Comparison of ENCODE assay signal across 9 cellular contexts in genomic region chr14:74712499-74713394, GRCh38. TPM values are rescaled to one million over a fixed set of nuclear protein-coding genes. Genes with fewer than 3 reads are reported as not detected.
DNase-seq lines count a peak whose midpoint lies in the region; ATAC-seq, FAIRE-seq and TF ChIP-seq lines count a peak whose summit lies in the region.
"Had no signal": no experiment of that assay in that cellular context is flagged by ENCODE, and none has a peak within 500 bp of the region (broad histone marks: within the 10 kb centered on the region; RNA-seq: fewer than 3 reads in every experiment).

A gene with protein sequence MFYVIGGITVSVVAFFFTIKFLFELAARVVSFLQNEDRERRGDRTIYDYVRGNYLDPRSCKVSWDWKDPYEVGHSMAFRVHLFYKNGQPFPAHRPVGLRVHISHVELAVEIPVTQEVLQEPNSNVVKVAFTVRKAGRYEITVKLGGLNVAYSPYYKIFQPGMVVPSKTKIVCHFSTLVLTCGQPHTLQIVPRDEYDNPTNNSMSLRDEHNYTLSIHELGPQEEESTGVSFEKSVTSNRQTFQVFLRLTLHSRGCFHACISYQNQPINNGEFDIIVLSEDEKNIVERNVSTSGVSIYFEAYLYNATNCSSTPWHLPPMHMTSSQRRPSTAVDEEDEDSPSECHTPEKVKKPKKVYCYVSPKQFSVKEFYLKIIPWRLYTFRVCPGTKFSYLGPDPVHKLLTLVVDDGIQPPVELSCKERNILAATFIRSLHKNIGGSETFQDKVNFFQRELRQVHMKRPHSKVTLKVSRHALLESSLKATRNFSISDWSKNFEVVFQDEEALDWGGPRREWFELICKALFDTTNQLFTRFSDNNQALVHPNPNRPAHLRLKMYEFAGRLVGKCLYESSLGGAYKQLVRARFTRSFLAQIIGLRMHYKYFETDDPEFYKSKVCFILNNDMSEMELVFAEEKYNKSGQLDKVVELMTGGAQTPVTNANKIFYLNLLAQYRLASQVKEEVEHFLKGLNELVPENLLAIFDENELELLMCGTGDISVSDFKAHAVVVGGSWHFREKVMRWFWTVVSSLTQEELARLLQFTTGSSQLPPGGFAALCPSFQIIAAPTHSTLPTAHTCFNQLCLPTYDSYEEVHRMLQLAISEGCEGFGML (minus strand): TSS chr14:74713080. CDS start chr14:74685615, 27,465 bp downstream.
TSS of gene FCF1 (plus strand) at chr14:74713144. CDS start at chr14:74713198, 54 bp downstream.

- H2BK15ac ChIP-seq in H1 (ENCODE audit: low read length) = no peak within 1 kb of the TSS

- H3K4me1 ChIP-seq in H1 (replicated peaks in 1 of 4; ENCODE audit: control insufficient read depth in 3 of 4, insufficient read depth in 4 of 4, low read length in 3 of 4) = no peaks in the 10 kb centered on the region

- no peak within 1 kb of the TSS for H3K23ac ChIP-seq in H1 (ENCODE audit: insufficient read length)

- H2BK120ac ChIP-seq in H1 (replicated peaks; ENCODE audit: low read depth, low read length) = no peak within 1 kb of the TSS

- TF ChIP-seq RAD21 in H1 (IDR thresholded peaks at IDR 0.05 in 1 of 2, conservative IDR thresholded peaks at IDR 0.05 in 1 of 2; ENCODE audit: low read depth in 2 of 2, low read length in 2 of 2) = no peak

- H3K9me3 ChIP-seq in H1 (ENCODE audit: insufficient read depth in 2 of 2, low read depth in 1 of 2, low read length in 1 of 2) = no peaks in the 10 kb centered on the region

- peaks cover 13 to 67% of the 10 kb centered on the region in 2 experiments for H3K79me2 ChIP-seq in H1 (ENCODE audit: control insufficient read depth in 1 of 2, insufficient read depth in 2 of 2, low read length in 2 of 2)

- no peak for TF ChIP-seq CTCF in H1 (IDR thresholded peaks at IDR 0.05; ENCODE audit: control extremely low read depth in 1 of 3, insufficient read depth in 1 of 3, low read depth in 1 of 3, low read length in 3 of 3)

- peak; percentile 64 to 91 for TF ChIP-seq POLR2A in H1 (IDR thresholded peaks at IDR 0.05; ENCODE audit: control extremely low read depth in 1 of 2, low read depth in 2 of 2, low read length in 2 of 2)

- H4K8ac ChIP-seq in H1 (ENCODE audit: extremely low read depth, insufficient read depth, low read length) = peak within 1 kb of the TSS; percentile 90; the same call in 1 of the 2 replicates

- DNase-seq in AG08395 (ENCODE audit: low spot score) (peak; percentile 95), H1 (ENCODE audit: low read depth in 1 of 2, low spot score in 2 of 2) (peak; percentile 29 to 86), mesenteric fat pad (ENCODE audit: low spot score) (peak; percentile 91), GOT3 (lab: John Stamatoyannopoulos, UW) (no peak)
- peak; percentile 54 to 87 for DNase-seq in activated CD4-positive, alpha-beta T cell treated with anti-CD3 and anti-CD28 coated beads, Interleukin-2, amount 50 U/mL, for 24 hours (ENCODE audit: low read depth in 1 of 2, low spot score in 1 of 2)
- peak; percentile 68 to 75 for DNase-seq in stimulated activated CD8-positive, alpha-beta memory T cell treated with anti-CD3 and anti-CD28 coated beads, Interleukin-15, amount 100 ng/mL, for 48 hours (ENCODE audit: low read depth in 2 of 2)

- H3K4me2 ChIP-seq in H1 (ENCODE audit: insufficient read depth in 1 of 2, low read depth in 2 of 2, low read length in 2 of 2) = peak within 1 kb of the TSS; percentile 82

- no peak within 1 kb of the TSS for H4K91ac ChIP-seq in H1 (replicated peaks; ENCODE audit: insufficient read length, low read length)

- peak within 1 kb of the TSS; percentile 74 for H2AFZ ChIP-seq in H1 (ENCODE audit: low read length)

- no peak within 1 kb of the TSS for H2BK12ac ChIP-seq in H1 (ENCODE audit: low read depth, low read length)

- H2BK5ac ChIP-seq in H1 (ENCODE audit: low read depth, low read length) = 0 out of 2 replicates have a peak within 1 kb of the TSS, but pooled peaks have one; percentile 18

- H3K14ac ChIP-seq in H1 (ENCODE audit: insufficient read length) = no peak within 1 kb of the TSS

- CTCF ChIA-PET in H1 (lab: Charles Lee; ENCODE audit: partially characterized antibody) = interaction anchor here (1.0 kb wide), 1 partner anchor 150 kb away, joined by 3 read pairs; no protein-coding TSS in a partner anchor

- TF ChIP-seq EP300 in H1 (IDR thresholded peaks at IDR 0.05; ENCODE audit: borderline replicate concordance in 1 of 2, low read depth in 2 of 2, low read length in 2 of 2) = no peak

- H2BK20ac ChIP-seq in H1 (ENCODE audit: low read length) = no peak within 1 kb of the TSS

- H4K20me1 ChIP-seq in H1 (replicated peaks in 1 of 2; ENCODE audit: control insufficient read depth in 1 of 2, insufficient read depth in 2 of 2, low read length in 2 of 2) = no peaks in the 10 kb centered on the region

- H3K4me3 ChIP-seq in H1 (ENCODE audit: extremely low read depth in 1 of 4, insufficient read depth in 2 of 4, low read depth in 3 of 4, low read length in 4 of 4) = peak within 1 kb of the TSS; percentile 85 to 98 (median 91)

- peaks cover 3% of the 10 kb centered on the region; the same call in 1 of the 2 replicates for H3K79me1 ChIP-seq in H1 (ENCODE audit: low read depth, low read length)

- ATAC-seq in GM19351 (IDR thresholded peaks at IDR 0.05; ENCODE audit: unreplicated experiment) = peak; percentile 98
- ATAC-seq in HG03565 (IDR thresholded peaks at IDR 0.05; ENCODE audit: unreplicated experiment) = peak; percentile 90

- no peak within 1 kb of the TSS for H3K56ac ChIP-seq in H1 (replicated peaks; ENCODE audit: insufficient read length, low read depth, low read length)

- H3K18ac ChIP-seq in H1 (ENCODE audit: extremely low read depth, low read length) = no peak within 1 kb of the TSS

- H3K27me3 ChIP-seq in H1 (replicated peaks in 1 of 4; ENCODE audit: control insufficient read depth in 3 of 4, extremely low read depth in 1 of 4, insufficient read depth in 3 of 4, low read length in 3 of 4) = no peaks in the 10 kb centered on the region

- no peak within 1 kb of the TSS for H3K4ac ChIP-seq in H1 (replicated peaks; ENCODE audit: insufficient read length, low read depth, low read length)

- peak within 1 kb of the TSS; percentile 69 for H3K27ac ChIP-seq in H1 (ENCODE audit: low read depth, low read length)

- FAIRE-seq in H1 (lab: Jason Lieb, UNC) = peak; percentile 95
- FAIRE-seq: colon had no signal

- POLR2A ChIA-PET in H1 (lab: Charles Lee; ENCODE audit: partially characterized antibody) = interaction anchor here (1.2 kb wide), 1 partner anchor 51 kb away, joined by 3 read pairs; the partner anchor contains the start of gene YLPM1

- H3K23me2 ChIP-seq in H1 (ENCODE audit: low read depth, low read length) = peaks cover 6% of the 10 kb centered on the region

- peak within 1 kb of the TSS; percentile 69 to 90 (median 82) for H3K9ac ChIP-seq in H1 (replicated peaks in 1 of 4; ENCODE audit: extremely low read depth in 1 of 4, low read depth in 3 of 4, low read length in 3 of 4)

- H4K5ac ChIP-seq in H1 (ENCODE audit: insufficient read length, low read depth, low read length) = peak within 1 kb of the TSS; percentile 20

- no peak within 1 kb of the TSS for H2AK5ac ChIP-seq in H1 (ENCODE audit: low read depth, low read length)

- H3K36me3 ChIP-seq in H1 (ENCODE audit: control insufficient read depth in 2 of 4, insufficient read depth in 4 of 4, low read length in 3 of 4) = peaks cover 0 to 18% (median 4%) of the 10 kb centered on the region in 4 experiments; a peak in 5 of 8 replicates

- WGBS in H1 (ENCODE audit: extremely low coverage in 1 of 2, insufficient coverage in 1 of 2, insufficient read length in 1 of 2, insufficient replicate concordance in 2 of 2, low coverage in 1 of 2, low lambda C conversion rate in 2 of 2, missing lambda C conversion rate in 1 of 2), 2 experiments = 2% methylated on average over 30 of the region's 31 CpGs; no CpG with 5 or more reads in 1 of the 2 experiments

TF ChIP-seq in H1, 55 proteins besides CTCF, POLR2A, EP300 and RAD21 (continues in another document):
- TF ChIP-seq BCL11A (IDR thresholded peaks at IDR 0.05; ENCODE audit: low read depth in 2 of 2, low read length in 2 of 2) (no peak), E2F6 (IDR thresholded peaks at IDR 0.05) (no peak), SRF (IDR thresholded peaks at IDR 0.05; ENCODE audit: low read depth, low read length) (peak; percentile 58; the same call in 1 of the 2 replicates), GTF2F1 (IDR thresholded peaks at IDR 0.05; ENCODE audit: borderline replicate concordance, low read depth, low read length) (no peak), EZH2 (IDR thresholded peaks at IDR 0.05; ENCODE audit: low read depth, low read length, severe bottlenecking) (no peak)
- TF ChIP-seq, protein P1, sequence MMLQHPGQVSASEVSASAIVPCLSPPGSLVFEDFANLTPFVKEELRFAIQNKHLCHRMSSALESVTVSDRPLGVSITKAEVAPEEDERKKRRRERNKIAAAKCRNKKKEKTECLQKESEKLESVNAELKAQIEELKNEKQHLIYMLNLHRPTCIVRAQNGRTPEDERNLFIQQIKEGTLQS (IDR thresholded peaks at IDR 0.05; ENCODE audit: insufficient read depth, low read depth, low read length) = peak; percentile 66; the same call in 1 of the 2 replicates

RNA-seq across cellular contexts. Expression of the first gene that starts in this region (rescaled TPM):
- 31.4 and 31.5 TPM in 2 replicates for total RNA-seq in H1 (2021; fragmentation: NEBNext Ultra II Directional; extraction: Animal tissue kit (Norgen Biotek cat#: 25700))
- 49.1 and 51.3 TPM in 2 replicates for polyA plus RNA-seq in H1 (2011; rRNA removed)
- 32.7 TPM for polyA plus RNA-seq in H1 (2011; cell fraction: cytosol; rRNA removed)
- 86.2 TPM for polyA plus RNA-seq in H1 (2011; cell fraction: nucleus; rRNA removed)
- polyA plus RNA-seq in H1 (2012, experiment 1 of 2) = 16.8 to 18.9 TPM (median 17.5 TPM) in 4 replicates
- polyA plus RNA-seq in H1 (2012, experiment 2 of 2) = 5.6 TPM
- 24.9 TPM for polyA plus RNA-seq in H1 (2013, experiment 1 of 2)
- 29.0 TPM for polyA plus RNA-seq in H1 (2013, experiment 2 of 2)
- 121 and 130 TPM in 2 replicates for polyA minus RNA-seq in H1 (2011; rRNA and poly(A)+ RNA removed)
- polyA minus RNA-seq in H1 (2011; cell fraction: cytosol; rRNA and poly(A)+ RNA removed) = 32.6 TPM
- polyA minus RNA-seq in H1 (2011; cell fraction: nucleus; rRNA and poly(A)+ RNA removed) = 79.3 TPM
- total RNA-seq in mesenteric fat pad = 31.9 TPM

RNA-seq across cellular contexts. Expression of gene FCF1, which starts in this region (rescaled TPM):
- total RNA-seq in H1 (2021; fragmentation: NEBNext Ultra II Directional; extraction: Animal tissue kit (Norgen Biotek cat#: 25700)) = 81.1 and 84.3 TPM in 2 replicates
- polyA plus RNA-seq in H1 (2011; rRNA removed) = 22.1 and 48.1 TPM in 2 replicates
- 58.2 TPM for polyA plus RNA-seq in H1 (2011; cell fraction: cytosol; rRNA removed)
- polyA plus RNA-seq in H1 (2011; cell fraction: nucleus; rRNA removed) = 9.6 TPM
- 48.4 to 89.2 TPM (median 59.8 TPM) in 4 replicates for polyA plus RNA-seq in H1 (2012, experiment 1 of 2)
- polyA plus RNA-seq in H1 (2012, experiment 2 of 2) = 9.7 TPM
- polyA plus RNA-seq in H1 (2013, experiment 1 of 2) = 64.6 TPM
- polyA plus RNA-seq in H1 (2013, experiment 2 of 2) = 62.4 TPM
- polyA minus RNA-seq in H1 (2011; rRNA and poly(A)+ RNA removed) = 56.8 and 81.9 TPM in 2 replicates
- polyA minus RNA-seq in H1 (2011; cell fraction: cytosol; rRNA and poly(A)+ RNA removed) = 24.1 TPM
- 20.9 TPM for polyA minus RNA-seq in H1 (2011; cell fraction: nucleus; rRNA and poly(A)+ RNA removed)
- total RNA-seq in mesenteric fat pad = 37.6 TPM
